1 cellular context compared by ENCODE assay signal in the genomic region with DNA sequence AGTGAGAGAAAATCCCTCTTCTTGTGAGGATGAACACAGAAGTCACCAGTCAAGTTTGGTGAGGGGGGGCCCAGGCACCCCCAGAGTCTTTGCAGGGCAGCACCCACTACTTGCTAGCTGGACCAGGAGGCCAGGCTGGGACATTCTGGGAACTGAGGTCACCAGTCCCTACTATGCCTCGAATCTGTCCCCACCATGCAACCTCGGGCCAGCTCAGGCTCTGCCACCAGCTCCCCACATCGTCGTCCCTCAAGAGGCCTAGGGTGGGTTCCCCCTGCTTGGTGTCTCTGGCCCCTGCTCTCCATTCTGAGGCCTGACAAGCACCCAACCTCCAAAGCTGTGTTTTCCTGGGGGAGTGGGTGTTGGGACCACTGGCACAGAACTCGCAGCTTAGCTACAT.
TF ChIP-seq lines count a peak whose summit lies in the region.

No MANE protein-coding gene starts in this region.

TF ChIP-seq in IMR-90, 13 proteins besides CTCF, POLR2A, EP300 and RAD21 (continued from another document):
- TF ChIP-seq, protein P1, sequence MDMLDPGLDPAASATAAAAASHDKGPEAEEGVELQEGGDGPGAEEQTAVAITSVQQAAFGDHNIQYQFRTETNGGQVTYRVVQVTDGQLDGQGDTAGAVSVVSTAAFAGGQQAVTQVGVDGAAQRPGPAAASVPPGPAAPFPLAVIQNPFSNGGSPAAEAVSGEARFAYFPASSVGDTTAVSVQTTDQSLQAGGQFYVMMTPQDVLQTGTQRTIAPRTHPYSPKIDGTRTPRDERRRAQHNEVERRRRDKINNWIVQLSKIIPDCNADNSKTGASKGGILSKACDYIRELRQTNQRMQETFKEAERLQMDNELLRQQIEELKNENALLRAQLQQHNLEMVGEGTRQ (IDR thresholded peaks at IDR 0.05; ENCODE audit: low read depth, low read length), result no peak
- TF ChIP-seq ELK1 (IDR thresholded peaks at IDR 0.05; ENCODE audit: borderline replicate concordance, low read depth, low read length) (no peak), RFX5 (IDR thresholded peaks at IDR 0.05; ENCODE audit: low read depth, low read length) (no peak)
